1 cellular context compared by ENCODE assay signal in genomic region chr13:99307247-99307646, GRCh38.
A peak's percentile ranks its signal among the peaks of the same experiment; 100 is the strongest.
TF ChIP-seq lines count a peak whose summit lies in the region.

Gene GPR183, minus strand, starts transcription at chr13:99307399. Its CDS starts 11,254 bp downstream, at chr13:99296145.

TF ChIP-seq in GM12878, 131 proteins besides CTCF, POLR2A, EP300 and RAD21 (continued from another document):
- TF ChIP-seq FOXK2 (IDR thresholded peaks at IDR 0.05) (no peak), LARP7 (IDR thresholded peaks at IDR 0.05) (no peak), ATF7 (IDR thresholded peaks at IDR 0.05; ENCODE audit: low read depth) (peak; percentile 78), RFX5 (IDR thresholded peaks at IDR 0.05; ENCODE audit: low read depth, low read length) (no peak), SREBF1 (IDR thresholded peaks at IDR 0.05; ENCODE audit: low read length) (no peak), EED (IDR thresholded peaks at IDR 0.05; ENCODE audit: low read depth) (no peak; the same call in 1 of the 2 replicates), RBBP5 (conservative IDR thresholded peaks at IDR 0.05) (no peak), TBL1XR1 (IDR thresholded peaks at IDR 0.05; ENCODE audit: low read depth, low read length) (no peak), ESRRA (IDR thresholded peaks at IDR 0.05; ENCODE audit: low read length) (no peak), PAX8 (IDR thresholded peaks at IDR 0.05) (no peak), ZBED1 (IDR thresholded peaks at IDR 0.05; ENCODE audit: borderline replicate concordance) (peak; percentile 69; the same call in 1 of the 2 replicates), STAT1 (conservative IDR thresholded peaks at IDR 0.05) (no peak), SMC3 (IDR thresholded peaks at IDR 0.05; ENCODE audit: borderline replicate concordance, low read length) (no peak; the same call in 1 of the 2 replicates), TCF7 (IDR thresholded peaks at IDR 0.05; ENCODE audit: borderline replicate concordance) (no peak), FOS (IDR thresholded peaks at IDR 0.05; ENCODE audit: borderline replicate concordance, extremely low read depth, insufficient read length) (no peak), BRCA1 (IDR thresholded peaks at IDR 0.05; ENCODE audit: low read depth, low read length) (no peak), YY1 (IDR thresholded peaks at IDR 0.05; ENCODE audit: low read depth, low read length) (0 out of 2 replicates have a peak, but pooled peaks have one; percentile 16), BCLAF1 (IDR thresholded peaks at IDR 0.05) (no peak), TARDBP (IDR thresholded peaks at IDR 0.05; ENCODE audit: borderline replicate concordance) (no peak)
- TF ChIP-seq, protein P1, sequence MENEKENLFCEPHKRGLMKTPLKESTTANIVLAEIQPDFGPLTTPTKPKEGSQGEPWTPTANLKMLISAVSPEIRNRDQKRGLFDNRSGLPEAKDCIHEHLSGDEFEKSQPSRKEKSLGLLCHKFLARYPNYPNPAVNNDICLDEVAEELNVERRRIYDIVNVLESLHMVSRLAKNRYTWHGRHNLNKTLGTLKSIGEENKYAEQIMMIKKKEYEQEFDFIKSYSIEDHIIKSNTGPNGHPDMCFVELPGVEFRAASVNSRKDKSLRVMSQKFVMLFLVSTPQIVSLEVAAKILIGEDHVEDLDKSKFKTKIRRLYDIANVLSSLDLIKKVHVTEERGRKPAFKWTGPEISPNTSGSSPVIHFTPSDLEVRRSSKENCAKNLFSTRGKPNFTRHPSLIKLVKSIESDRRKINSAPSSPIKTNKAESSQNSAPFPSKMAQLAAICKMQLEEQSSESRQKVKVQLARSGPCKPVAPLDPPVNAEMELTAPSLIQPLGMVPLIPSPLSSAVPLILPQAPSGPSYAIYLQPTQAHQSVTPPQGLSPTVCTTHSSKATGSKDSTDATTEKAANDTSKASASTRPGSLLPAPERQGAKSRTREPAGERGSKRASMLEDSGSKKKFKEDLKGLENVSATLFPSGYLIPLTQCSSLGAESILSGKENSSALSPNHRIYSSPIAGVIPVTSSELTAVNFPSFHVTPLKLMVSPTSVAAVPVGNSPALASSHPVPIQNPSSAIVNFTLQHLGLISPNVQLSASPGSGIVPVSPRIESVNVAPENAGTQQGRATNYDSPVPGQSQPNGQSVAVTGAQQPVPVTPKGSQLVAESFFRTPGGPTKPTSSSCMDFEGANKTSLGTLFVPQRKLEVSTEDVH (IDR thresholded peaks at IDR 0.05; ENCODE audit: low read depth, partially characterized antibody) = no peak
TF ChIP-seq in GM12878: peak in this region for 42.
